Comparison of ENCODE assay signal across 27 cellular contexts in the genomic region with DNA sequence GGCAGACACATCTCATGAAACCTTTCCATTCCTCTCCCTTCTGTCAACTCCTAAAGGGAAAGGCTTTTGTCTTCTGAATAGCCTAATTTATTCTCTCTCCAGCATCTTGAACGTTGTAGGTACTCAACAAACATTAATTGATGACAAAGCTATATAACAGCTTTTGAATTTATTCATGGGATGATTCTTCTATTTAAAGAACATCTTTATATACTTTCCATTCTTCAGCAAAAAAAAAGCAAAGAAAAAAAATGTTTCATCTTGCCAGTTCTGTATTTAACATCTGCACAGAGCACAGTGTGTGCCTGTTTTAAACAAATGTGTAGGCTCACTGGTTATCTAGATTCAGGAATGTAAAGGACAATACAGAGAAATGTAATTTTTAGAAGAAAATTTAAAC.
"Had no signal": no experiment of that assay in that cellular context is flagged by ENCODE, and none has a peak within 500 bp of the region (broad histone marks: within the 10 kb centered on the region; RNA-seq: fewer than 3 reads in every experiment).

No MANE protein-coding gene starts in this region.

- ATAC-seq: activated naive CD4-positive, alpha-beta T cell treated with anti-CD3 and anti-CD28 coated beads, Interleukin-2, amount 50 U/mL, for 72 hours; activated T-cell treated with anti-CD3 and anti-CD28 coated beads, Interleukin-2, amount 50 U/mL, for 72 hours; effector memory CD8-positive, alpha-beta T cell; foreskin keratinocyte; gastrocnemius medialis; heart left ventricle had no signal

- H3K9me3 Mint-ChIP-seq: activated CD4-positive, alpha-beta T cell treated with anti-CD3 and anti-CD28 coated beads, Interleukin-2, amount 10 ng/mL, durations not matched to agents 7 days and 5 days; activated naive CD8-positive, alpha-beta T cell treated with anti-CD3 and anti-CD28 coated beads, Interleukin-2, amount 10 ng/mL, durations not matched to agents 7 days and 5 days; activated T-cell treated with anti-CD3 and anti-CD28 coated beads, Interleukin-2, amount 50 U/mL, for 24 hours had no signal

- H3K4me1 Mint-ChIP-seq: activated CD4-positive, alpha-beta memory T cell treated with anti-CD3 and anti-CD28 coated beads, Interleukin-2, amount 10 ng/mL, durations not matched to agents 7 days and 5 days; activated CD4-positive, alpha-beta T cell treated with anti-CD3 and anti-CD28 coated beads, Interleukin-2, amount 10 ng/mL, durations not matched to agents 7 days and 5 days; activated naive CD4-positive, alpha-beta T cell treated with anti-CD3 and anti-CD28 coated beads, Interleukin-2, amount 10 ng/mL, durations not matched to agents 7 days and 5 days; activated naive CD8-positive, alpha-beta T cell treated with anti-CD3 and anti-CD28 coated beads, Interleukin-2, amount 10 ng/mL, durations not matched to agents 7 days and 5 days; central memory CD8-positive, alpha-beta T cell had no signal

- H3K27me3 Mint-ChIP-seq: activated CD4-positive, alpha-beta memory T cell treated with anti-CD3 and anti-CD28 coated beads, Interleukin-2, amount 10 ng/mL, durations not matched to agents 7 days and 5 days; activated CD4-positive, alpha-beta T cell treated with anti-CD3 and anti-CD28 coated beads, Interleukin-2, amount 10 ng/mL, durations not matched to agents 7 days and 5 days; activated naive CD4-positive, alpha-beta T cell treated with anti-CD3 and anti-CD28 coated beads, Interleukin-2, amount 10 ng/mL, durations not matched to agents 7 days and 5 days; activated naive CD8-positive, alpha-beta T cell treated with anti-CD3 and anti-CD28 coated beads, Interleukin-2, amount 10 ng/mL, durations not matched to agents 7 days and 5 days; activated T-cell treated with anti-CD3 and anti-CD28 coated beads, Interleukin-2, amount 50 U/mL, for 24 hours; central memory CD8-positive, alpha-beta T cell; effector memory CD8-positive, alpha-beta T cell had no signal

- H3K4me3 Mint-ChIP-seq: activated CD4-positive, alpha-beta memory T cell treated with anti-CD3 and anti-CD28 coated beads, Interleukin-2, amount 10 ng/mL, durations not matched to agents 7 days and 5 days; activated CD4-positive, alpha-beta T cell treated with anti-CD3 and anti-CD28 coated beads, Interleukin-2, amount 10 ng/mL, durations not matched to agents 7 days and 5 days; activated naive CD4-positive, alpha-beta T cell treated with anti-CD3 and anti-CD28 coated beads, Interleukin-2, amount 10 ng/mL, durations not matched to agents 7 days and 5 days; activated naive CD8-positive, alpha-beta T cell treated with anti-CD3 and anti-CD28 coated beads, Interleukin-2, amount 10 ng/mL, durations not matched to agents 7 days and 5 days; activated T-cell treated with anti-CD3 and anti-CD28 coated beads, Interleukin-2, amount 50 U/mL, for 24 hours; activated T-cell treated with anti-CD3 and anti-CD28 coated beads, Interleukin-2, amount 50 U/mL, for 72 hours; central memory CD8-positive, alpha-beta T cell; dendritic cell treated with granulocyte-macrophage colony-stimulating factor and Interleukin-4, amounts not matched to agents 40 ng/mL and 50 ng/mL, for 4 days; effector memory CD8-positive, alpha-beta T cell had no signal

- H3K36me3 Mint-ChIP-seq: activated naive CD4-positive, alpha-beta T cell treated with anti-CD3 and anti-CD28 coated beads, Interleukin-2, amount 10 ng/mL, durations not matched to agents 7 days and 5 days; activated naive CD8-positive, alpha-beta T cell treated with anti-CD3 and anti-CD28 coated beads, Interleukin-2, amount 10 ng/mL, durations not matched to agents 7 days and 5 days had no signal

- H3K27ac ChIP-seq: brain microvascular endothelial cell, coronary artery, esophagus muscularis mucosa, foreskin keratinocyte, gastrocnemius medialis, heart left ventricle had no signal

- DNase-seq: activated CD4-positive, alpha-beta memory T cell treated with anti-CD3 and anti-CD28 coated beads, Interleukin-2, amount 10 ng/mL, durations not matched to agents 7 days and 5 days; activated CD4-positive, alpha-beta T cell treated with anti-CD3 and anti-CD28 coated beads for 1 hour; activated CD4-positive, alpha-beta T cell treated with anti-CD3 and anti-CD28 coated beads for 4 hours; activated CD4-positive, alpha-beta T cell treated with anti-CD3 and anti-CD28 coated beads, Interleukin-2, amount 10 ng/mL, durations not matched to agents 7 days and 5 days; activated CD4-positive, alpha-beta T cell treated with anti-CD3 and anti-CD28 coated beads, Interleukin-2, amount 50 U/mL, for 4 hours; activated CD8-positive, alpha-beta memory T cell treated with anti-CD3 and anti-CD28 coated beads, Interleukin-2, amount 50 U/mL, for 48 hours; activated gamma-delta T cell; activated naive CD4-positive, alpha-beta T cell; activated naive CD4-positive, alpha-beta T cell treated with anti-CD3 and anti-CD28 coated beads, Interleukin-2, amount 10 ng/mL, durations not matched to agents 7 days and 5 days; activated naive CD8-positive, alpha-beta T cell treated with anti-CD3 and anti-CD28 coated beads, Interleukin-2, amount 10 ng/mL, durations not matched to agents 7 days and 5 days; activated T-cell treated with anti-CD3 and anti-CD28 coated beads for 4 hours; activated T-cell treated with anti-CD3 and anti-CD28 coated beads, Interleukin-2, amount 50 U/mL, for 24 hours; activated T-cell treated with anti-CD3 and anti-CD28 coated beads, Interleukin-2, amount 50 U/mL, for 72 hours; brain microvascular endothelial cell; effector CD4-positive, alpha-beta T cell; effector memory CD8-positive, alpha-beta T cell; erythroblast; foreskin keratinocyte; gastrocnemius medialis; glutamatergic neuron; heart left ventricle; T-helper 2 cell had no signal

- H3K27ac Mint-ChIP-seq: activated CD4-positive, alpha-beta memory T cell treated with anti-CD3 and anti-CD28 coated beads, Interleukin-2, amount 10 ng/mL, durations not matched to agents 7 days and 5 days; activated CD4-positive, alpha-beta T cell treated with anti-CD3 and anti-CD28 coated beads, Interleukin-2, amount 10 ng/mL, durations not matched to agents 7 days and 5 days; activated naive CD4-positive, alpha-beta T cell treated with anti-CD3 and anti-CD28 coated beads, Interleukin-2, amount 10 ng/mL, durations not matched to agents 7 days and 5 days; activated naive CD4-positive, alpha-beta T cell treated with anti-CD3 and anti-CD28 coated beads, Interleukin-2, amount 50 U/mL, for 72 hours; activated naive CD8-positive, alpha-beta T cell treated with anti-CD3 and anti-CD28 coated beads, Interleukin-2, amount 10 ng/mL, durations not matched to agents 7 days and 5 days; activated T-cell treated with anti-CD3 and anti-CD28 coated beads, Interleukin-2, amount 50 U/mL, for 24 hours; activated T-cell treated with anti-CD3 and anti-CD28 coated beads, Interleukin-2, amount 50 U/mL, for 72 hours; dendritic cell treated with granulocyte-macrophage colony-stimulating factor and Interleukin-4, amounts not matched to agents 40 ng/mL and 50 ng/mL, for 4 days; effector memory CD8-positive, alpha-beta T cell had no signal
